Comparison of ENCODE assay signal across 1 cellular context in the genomic region with DNA sequence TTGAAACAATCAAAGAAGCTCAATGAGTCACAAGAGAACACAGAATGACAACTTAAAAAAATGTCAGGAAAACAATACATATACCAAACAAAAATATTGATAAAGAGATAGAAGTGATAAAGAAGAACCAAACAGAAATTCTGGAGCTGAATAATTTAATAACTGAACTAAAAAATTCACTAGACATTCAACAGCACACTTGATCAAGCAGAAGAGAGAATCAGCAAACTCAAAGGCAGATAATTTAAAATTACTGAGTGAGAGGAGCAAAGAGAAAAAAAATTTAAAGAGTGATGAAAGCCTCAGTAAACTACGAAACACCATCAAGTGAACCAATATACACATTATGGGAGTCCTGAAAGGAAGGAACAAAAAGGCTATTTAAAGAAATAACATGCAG.
A peak's percentile ranks its signal among the peaks of the same experiment; 100 is the strongest.
TF ChIP-seq lines count a peak whose summit lies in the region.

No MANE protein-coding gene starts in this region.

TF ChIP-seq in K562, 482 proteins besides CTCF, POLR2A, EP300 and RAD21 (continued from another document):
- TF ChIP-seq, protein P1, sequence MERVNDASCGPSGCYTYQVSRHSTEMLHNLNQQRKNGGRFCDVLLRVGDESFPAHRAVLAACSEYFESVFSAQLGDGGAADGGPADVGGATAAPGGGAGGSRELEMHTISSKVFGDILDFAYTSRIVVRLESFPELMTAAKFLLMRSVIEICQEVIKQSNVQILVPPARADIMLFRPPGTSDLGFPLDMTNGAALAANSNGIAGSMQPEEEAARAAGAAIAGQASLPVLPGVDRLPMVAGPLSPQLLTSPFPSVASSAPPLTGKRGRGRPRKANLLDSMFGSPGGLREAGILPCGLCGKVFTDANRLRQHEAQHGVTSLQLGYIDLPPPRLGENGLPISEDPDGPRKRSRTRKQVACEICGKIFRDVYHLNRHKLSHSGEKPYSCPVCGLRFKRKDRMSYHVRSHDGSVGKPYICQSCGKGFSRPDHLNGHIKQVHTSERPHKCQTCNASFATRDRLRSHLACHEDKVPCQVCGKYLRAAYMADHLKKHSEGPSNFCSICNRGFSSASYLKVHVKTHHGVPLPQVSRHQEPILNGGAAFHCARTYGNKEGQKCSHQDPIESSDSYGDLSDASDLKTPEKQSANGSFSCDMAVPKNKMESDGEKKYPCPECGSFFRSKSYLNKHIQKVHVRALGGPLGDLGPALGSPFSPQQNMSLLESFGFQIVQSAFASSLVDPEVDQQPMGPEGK (CRISPR knock-in tag; IDR thresholded peaks at IDR 0.05; ENCODE audit: borderline replicate concordance), result no peak
- peak; percentile 84; the same call in 1 of the 2 replicates for TF ChIP-seq ZFP30 (CRISPR knock-in tag; IDR thresholded peaks at IDR 0.05; ENCODE audit: borderline replicate concordance)
- TF ChIP-seq ZNF3 (CRISPR knock-in tag; IDR thresholded peaks at IDR 0.05), result no peak
- TF ChIP-seq MTA2 (IDR thresholded peaks at IDR 0.05; ENCODE audit: low read depth), result no peak
- TF ChIP-seq ZNF384 (IDR thresholded peaks at IDR 0.05; ENCODE audit: low read depth, low read length), result no peak
- no peak for TF ChIP-seq MAFF (IDR thresholded peaks at IDR 0.05; ENCODE audit: low read length)
- TF ChIP-seq ILK (tag; IDR thresholded peaks at IDR 0.05; ENCODE audit: borderline replicate concordance, low read depth), result no peak
- no peak for TF ChIP-seq PHF8 (IDR thresholded peaks at IDR 0.05; ENCODE audit: borderline replicate concordance, low read length)
- no peak for TF ChIP-seq C11orf30 (IDR thresholded peaks at IDR 0.05; ENCODE audit: low read depth)
- TF ChIP-seq ZNF444 (CRISPR knock-in tag; IDR thresholded peaks at IDR 0.05), result no peak
- peak; percentile 49 to 73; a peak in 2 of 4 replicates for TF ChIP-seq TRIM24 (IDR thresholded peaks at IDR 0.05)
- TF ChIP-seq, protein P2, sequence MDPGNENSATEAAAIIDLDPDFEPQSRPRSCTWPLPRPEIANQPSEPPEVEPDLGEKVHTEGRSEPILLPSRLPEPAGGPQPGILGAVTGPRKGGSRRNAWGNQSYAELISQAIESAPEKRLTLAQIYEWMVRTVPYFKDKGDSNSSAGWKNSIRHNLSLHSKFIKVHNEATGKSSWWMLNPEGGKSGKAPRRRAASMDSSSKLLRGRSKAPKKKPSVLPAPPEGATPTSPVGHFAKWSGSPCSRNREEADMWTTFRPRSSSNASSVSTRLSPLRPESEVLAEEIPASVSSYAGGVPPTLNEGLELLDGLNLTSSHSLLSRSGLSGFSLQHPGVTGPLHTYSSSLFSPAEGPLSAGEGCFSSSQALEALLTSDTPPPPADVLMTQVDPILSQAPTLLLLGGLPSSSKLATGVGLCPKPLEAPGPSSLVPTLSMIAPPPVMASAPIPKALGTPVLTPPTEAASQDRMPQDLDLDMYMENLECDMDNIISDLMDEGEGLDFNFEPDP (CRISPR knock-in tag; IDR thresholded peaks at IDR 0.05), result no peak
- TF ChIP-seq ZNF280B (CRISPR knock-in tag; IDR thresholded peaks at IDR 0.05), result peak; percentile 90
- no peak for TF ChIP-seq ZFPM2 (CRISPR knock-in tag; IDR thresholded peaks at IDR 0.05)
- TF ChIP-seq YY1 (IDR thresholded peaks at IDR 0.05; ENCODE audit: borderline replicate concordance in 1 of 3, control insufficient read depth in 1 of 3, extremely low read depth in 1 of 3, insufficient read depth in 3 of 3, insufficient read length in 1 of 3, insufficient replicate concordance in 2 of 3, low read depth in 1 of 3, low read length in 2 of 3), result no peak
- no peak for TF ChIP-seq ARID1B (IDR thresholded peaks at IDR 0.05)
- TF ChIP-seq ZNF609 (CRISPR knock-in tag; IDR thresholded peaks at IDR 0.05; ENCODE audit: borderline replicate concordance), result no peak
- no peak for TF ChIP-seq DLX4 (CRISPR knock-in tag; IDR thresholded peaks at IDR 0.05)
- TF ChIP-seq ATF1 (CRISPR knock-in tag; IDR thresholded peaks at IDR 0.05), result no peak
- no peak for TF ChIP-seq ATF1 (tag; IDR thresholded peaks at IDR 0.05)
- peak in 1 of 2 experiments; percentile 94; a peak in 2 of 3 replicates for TF ChIP-seq CBX3 (IDR thresholded peaks at IDR 0.05; ENCODE audit: borderline replicate concordance in 1 of 2, low read length in 2 of 2)
- no peak for TF ChIP-seq NR2C2 (CRISPR knock-in tag; IDR thresholded peaks at IDR 0.05)
- TF ChIP-seq NR2C2 (tag; IDR thresholded peaks at IDR 0.05), result no peak
- TF ChIP-seq PCBP2 (IDR thresholded peaks at IDR 0.05; ENCODE audit: low read depth, low read length, poor library complexity, severe bottlenecking), result no peak
- TF ChIP-seq MIER1 (IDR thresholded peaks at IDR 0.05; ENCODE audit: low read depth), result 0 out of 2 replicates have a peak, but pooled peaks have one; percentile 18
- TF ChIP-seq NFE2 (IDR thresholded peaks at IDR 0.05; ENCODE audit: low read depth), result no peak
- TF ChIP-seq FOXA3 (CRISPR knock-in tag; conservative IDR thresholded peaks at IDR 0.05 in 1 of 2, IDR thresholded peaks at IDR 0.05 in 1 of 2), result no peak
- TF ChIP-seq, protein P3, sequence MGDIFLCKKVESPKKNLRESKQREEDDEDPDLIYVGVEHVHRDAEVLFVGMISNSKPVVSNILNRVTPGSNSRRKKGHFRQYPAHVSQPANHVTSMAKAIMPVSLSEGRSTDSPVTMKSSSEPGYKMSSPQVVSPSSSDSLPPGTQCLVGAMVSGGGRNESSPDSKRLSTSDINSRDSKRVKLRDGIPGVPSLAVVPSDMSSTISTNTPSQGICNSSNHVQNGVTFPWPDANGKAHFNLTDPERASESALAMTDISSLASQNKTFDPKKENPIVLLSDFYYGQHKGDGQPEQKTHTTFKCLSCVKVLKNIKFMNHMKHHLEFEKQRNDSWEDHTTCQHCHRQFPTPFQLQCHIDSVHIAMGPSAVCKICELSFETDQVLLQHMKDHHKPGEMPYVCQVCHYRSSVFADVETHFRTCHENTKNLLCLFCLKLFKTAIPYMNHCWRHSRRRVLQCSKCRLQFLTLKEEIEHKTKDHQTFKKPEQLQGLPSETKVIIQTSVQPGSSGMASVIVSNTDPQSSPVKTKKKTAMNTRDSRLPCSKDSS (IDR thresholded peaks at IDR 0.05; ENCODE audit: low read depth, partially characterized antibody), result peak; percentile 85
- no peak for TF ChIP-seq TCF7 (IDR thresholded peaks at IDR 0.05; ENCODE audit: borderline replicate concordance)
- peak; percentile 30; the same call in 1 of the 2 replicates for TF ChIP-seq CBX5 (IDR thresholded peaks at IDR 0.05; ENCODE audit: borderline replicate concordance, low read depth)
- no peak for TF ChIP-seq RFX1 (IDR thresholded peaks at IDR 0.05)
- no peak for TF ChIP-seq TBP (optimal IDR thresholded peaks at IDR 0.05; ENCODE audit: low read depth, low read length)
- TF ChIP-seq CAMTA2 (CRISPR knock-in tag; conservative IDR thresholded peaks at IDR 0.05), result no peak
- TF ChIP-seq POLR2AphosphoS5 (IDR thresholded peaks at IDR 0.05; ENCODE audit: control insufficient read depth, insufficient read depth, low read depth, low read length), result no peak
- TF ChIP-seq EZH2 (IDR thresholded peaks at IDR 0.05; ENCODE audit: borderline replicate concordance, low read depth, low read length), result no peak
- TF ChIP-seq, protein P4, sequence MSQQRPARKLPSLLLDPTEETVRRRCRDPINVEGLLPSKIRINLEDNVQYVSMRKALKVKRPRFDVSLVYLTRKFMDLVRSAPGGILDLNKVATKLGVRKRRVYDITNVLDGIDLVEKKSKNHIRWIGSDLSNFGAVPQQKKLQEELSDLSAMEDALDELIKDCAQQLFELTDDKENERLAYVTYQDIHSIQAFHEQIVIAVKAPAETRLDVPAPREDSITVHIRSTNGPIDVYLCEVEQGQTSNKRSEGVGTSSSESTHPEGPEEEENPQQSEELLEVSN (IDR thresholded peaks at IDR 0.05; ENCODE audit: borderline replicate concordance in 1 of 2, extremely low read depth in 1 of 2, insufficient read depth in 1 of 2, insufficient read length in 1 of 2, low read depth in 1 of 2, low read length in 1 of 2, poor library complexity in 1 of 2, severe bottlenecking in 1 of 2), result no peak
- peak in 1 of 2 experiments; percentile 59; a peak in 1 of 4 replicates for TF ChIP-seq ARNT (IDR thresholded peaks at IDR 0.05)
- no peak for TF ChIP-seq PRMT5 (CRISPR knock-in tag; IDR thresholded peaks at IDR 0.05)
- no peak for TF ChIP-seq BCL6 (CRISPR knock-in tag; IDR thresholded peaks at IDR 0.05)
- TF ChIP-seq, protein P5, sequence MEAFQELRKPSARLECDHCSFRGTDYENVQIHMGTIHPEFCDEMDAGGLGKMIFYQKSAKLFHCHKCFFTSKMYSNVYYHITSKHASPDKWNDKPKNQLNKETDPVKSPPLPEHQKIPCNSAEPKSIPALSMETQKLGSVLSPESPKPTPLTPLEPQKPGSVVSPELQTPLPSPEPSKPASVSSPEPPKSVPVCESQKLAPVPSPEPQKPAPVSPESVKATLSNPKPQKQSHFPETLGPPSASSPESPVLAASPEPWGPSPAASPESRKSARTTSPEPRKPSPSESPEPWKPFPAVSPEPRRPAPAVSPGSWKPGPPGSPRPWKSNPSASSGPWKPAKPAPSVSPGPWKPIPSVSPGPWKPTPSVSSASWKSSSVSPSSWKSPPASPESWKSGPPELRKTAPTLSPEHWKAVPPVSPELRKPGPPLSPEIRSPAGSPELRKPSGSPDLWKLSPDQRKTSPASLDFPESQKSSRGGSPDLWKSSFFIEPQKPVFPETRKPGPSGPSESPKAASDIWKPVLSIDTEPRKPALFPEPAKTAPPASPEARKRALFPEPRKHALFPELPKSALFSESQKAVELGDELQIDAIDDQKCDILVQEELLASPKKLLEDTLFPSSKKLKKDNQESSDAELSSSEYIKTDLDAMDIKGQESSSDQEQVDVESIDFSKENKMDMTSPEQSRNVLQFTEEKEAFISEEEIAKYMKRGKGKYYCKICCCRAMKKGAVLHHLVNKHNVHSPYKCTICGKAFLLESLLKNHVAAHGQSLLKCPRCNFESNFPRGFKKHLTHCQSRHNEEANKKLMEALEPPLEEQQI (IDR thresholded peaks at IDR 0.05), result peak; percentile 85; the same call in 1 of the 2 replicates
- TF ChIP-seq CTBP1 (IDR thresholded peaks at IDR 0.05; ENCODE audit: borderline replicate concordance), result no peak
- TF ChIP-seq SIRT6 (IDR thresholded peaks at IDR 0.05; ENCODE audit: low read depth, low read length), result no peak
- no peak for TF ChIP-seq SIN3B (IDR thresholded peaks at IDR 0.05; ENCODE audit: low read depth)
- no peak for TF ChIP-seq YBX1 (IDR thresholded peaks at IDR 0.05)
- no peak for TF ChIP-seq DIDO1 (tag; IDR thresholded peaks at IDR 0.05; ENCODE audit: low read depth)
- TF ChIP-seq TRIM28 (IDR thresholded peaks at IDR 0.05), result peak; percentile 92
- TF ChIP-seq ZEB2 (IDR thresholded peaks at IDR 0.05), result no peak
- no peak for TF ChIP-seq ZNF507 (tag; conservative IDR thresholded peaks at IDR 0.05)
- TF ChIP-seq NFE2L1 (tag; IDR thresholded peaks at IDR 0.05; ENCODE audit: borderline replicate concordance, low read depth), result no peak
- TF ChIP-seq, protein P6, sequence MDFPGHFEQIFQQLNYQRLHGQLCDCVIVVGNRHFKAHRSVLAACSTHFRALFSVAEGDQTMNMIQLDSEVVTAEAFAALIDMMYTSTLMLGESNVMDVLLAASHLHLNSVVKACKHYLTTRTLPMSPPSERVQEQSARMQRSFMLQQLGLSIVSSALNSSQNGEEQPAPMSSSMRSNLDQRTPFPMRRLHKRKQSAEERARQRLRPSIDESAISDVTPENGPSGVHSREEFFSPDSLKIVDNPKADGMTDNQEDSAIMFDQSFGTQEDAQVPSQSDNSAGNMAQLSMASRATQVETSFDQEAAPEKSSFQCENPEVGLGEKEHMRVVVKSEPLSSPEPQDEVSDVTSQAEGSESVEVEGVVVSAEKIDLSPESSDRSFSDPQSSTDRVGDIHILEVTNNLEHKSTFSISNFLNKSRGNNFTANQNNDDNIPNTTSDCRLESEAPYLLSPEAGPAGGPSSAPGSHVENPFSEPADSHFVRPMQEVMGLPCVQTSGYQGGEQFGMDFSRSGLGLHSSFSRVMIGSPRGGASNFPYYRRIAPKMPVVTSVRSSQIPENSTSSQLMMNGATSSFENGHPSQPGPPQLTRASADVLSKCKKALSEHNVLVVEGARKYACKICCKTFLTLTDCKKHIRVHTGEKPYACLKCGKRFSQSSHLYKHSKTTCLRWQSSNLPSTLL (IDR thresholded peaks at IDR 0.05), result no peak
